In the genomic region with DNA sequence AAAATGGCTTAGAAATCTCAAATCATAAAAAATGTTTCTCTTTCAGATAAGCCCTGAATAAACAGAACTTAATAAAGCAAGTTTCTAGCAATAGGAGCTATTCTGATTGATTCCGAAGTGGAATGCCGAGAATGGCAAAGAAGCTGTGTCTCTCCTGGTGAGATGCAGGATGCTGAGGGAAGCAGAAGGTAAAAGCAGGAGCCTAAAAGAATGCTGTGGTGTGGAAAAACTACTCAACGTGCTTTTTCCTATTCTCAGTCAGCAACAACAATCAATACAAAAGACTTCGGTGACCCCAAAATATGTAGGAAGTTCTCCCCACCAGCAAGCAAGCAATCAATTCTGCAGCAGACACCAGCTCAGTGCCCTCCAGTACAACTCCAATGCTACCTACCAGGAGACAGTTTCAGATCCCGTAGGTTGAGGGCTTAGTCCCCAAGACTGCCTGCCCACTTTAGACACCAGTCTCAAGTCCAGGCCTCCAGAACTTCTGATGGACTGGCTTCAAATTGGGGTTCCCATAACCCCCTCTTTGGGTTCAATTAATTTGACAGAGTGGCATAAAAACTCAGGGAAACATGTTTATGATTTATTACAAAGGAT, we compare ENCODE assay signal across 18 cellular contexts. TPM values are rescaled to one million over a fixed set of nuclear protein-coding genes. Genes with fewer than 3 reads are reported as not detected.
DNase-seq lines count a peak whose midpoint lies in the region; ATAC-seq, FAIRE-seq and TF ChIP-seq lines count a peak whose summit lies in the region.
"Had no signal": no experiment of that assay in that cellular context is flagged by ENCODE, and none has a peak within 500 bp of the region (broad histone marks: within the 10 kb centered on the region; RNA-seq: fewer than 3 reads in every experiment).

No MANE protein-coding gene starts in this region.

- no peak overlapping the region for H2BK120ac ChIP-seq in H1 (replicated peaks; ENCODE audit: low read depth, low read length)

- peaks cover 7% of the 10 kb centered on the region; the same call in 1 of the 2 replicates for H3K79me1 ChIP-seq in H1 (ENCODE audit: low read depth, low read length)

- no peak overlapping the region for H2BK20ac ChIP-seq in H1 (ENCODE audit: low read length)

- H4K20me1 ChIP-seq in OCI-LY3 (ENCODE audit: insufficient read depth, low read length), result peaks cover 90% of the 10 kb centered on the region
- peaks cover 15 to 24% of the 10 kb centered on the region in 2 experiments for H4K20me1 ChIP-seq in H1 (replicated peaks in 1 of 2; ENCODE audit: control insufficient read depth in 1 of 2, insufficient read depth in 2 of 2, low read length in 2 of 2)

- no peaks in the 10 kb centered on the region for H3K9me3 Mint-ChIP-seq in MCF 10A (ENCODE audit: unreplicated experiment)

- TF ChIP-seq RAD21 in H1 (IDR thresholded peaks at IDR 0.05 in 1 of 2, conservative IDR thresholded peaks at IDR 0.05 in 1 of 2; ENCODE audit: low read depth in 2 of 2, low read length in 2 of 2), result no peak

- no peak overlapping the region for H4K91ac ChIP-seq in H1 (replicated peaks; ENCODE audit: insufficient read length, low read length)

- H2BK12ac ChIP-seq in H1 (ENCODE audit: low read depth, low read length), result no peak overlapping the region

- FAIRE-seq in H1 (lab: Jason Lieb, UNC), result peak; percentile 28
- FAIRE-seq: RCC 7860 had no signal

- TF ChIP-seq POLR2A in breast epithelium (IDR thresholded peaks at IDR 0.05) (no peak), H1 (IDR thresholded peaks at IDR 0.05; ENCODE audit: control extremely low read depth in 1 of 2, low read depth in 2 of 2, low read length in 2 of 2) (peak; percentile 51 to 61)

- no peak overlapping the region for H3K4ac ChIP-seq in H1 (replicated peaks; ENCODE audit: insufficient read length, low read depth, low read length)

- H3K27ac ChIP-seq in breast epithelium, result no peak overlapping the region
- peak overlapping the region; percentile 94 for H3K27ac ChIP-seq in OCI-LY3 (ENCODE audit: low read length)
- H3K27ac ChIP-seq in H1 (ENCODE audit: low read depth, low read length), result no peak overlapping the region
- H3K27ac ChIP-seq: BLaER1 treated with 17β-estradiol and CSF1 and Interleukin-3, amounts not matched to agents 10 nM and 100 nM had no signal

- CTCF ChIA-PET in MCF 10A (lab: Yijun Ruan, JAX) (interaction anchor here (0.6 to 0.7 kb wide), 2 partner anchors 79 to 863 kb away, joined by 3 read pairs; no protein-coding TSS in a partner anchor), H1 (lab: Charles Lee; ENCODE audit: partially characterized antibody) (interaction anchor here (0.8 to 1.3 kb wide), 3 partner anchors 11 to 30 kb away, joined by 3 to 4 read pairs (median 3); no protein-coding TSS in a partner anchor)

- H3K36me3 Mint-ChIP-seq in MCF 10A (ENCODE audit: insufficient read depth, unreplicated experiment), result peaks cover 53% of the 10 kb centered on the region

- H3K23me2 ChIP-seq in H1 (ENCODE audit: low read depth, low read length), result peaks cover 2% of the 10 kb centered on the region; the same call in 1 of the 2 replicates

- H2BK15ac ChIP-seq in H1 (ENCODE audit: low read length), result no peak overlapping the region

- H2AFZ ChIP-seq in OCI-LY3 (ENCODE audit: low read depth, low read length), result no peak overlapping the region
- H2AFZ ChIP-seq in H1 (ENCODE audit: low read length), result no peak overlapping the region

- H3K56ac ChIP-seq in H1 (replicated peaks; ENCODE audit: insufficient read length, low read depth, low read length), result no peak overlapping the region

- no peaks in the 10 kb centered on the region for H3K27me3 Mint-ChIP-seq in MCF 10A (ENCODE audit: insufficient read depth, unreplicated experiment)

- H3K4me2 ChIP-seq in OCI-LY3 (ENCODE audit: low read length) (peak overlapping the region; percentile 82), H1 (ENCODE audit: insufficient read depth in 1 of 2, low read depth in 2 of 2, low read length in 2 of 2) (no peak overlapping the region; a peak in 1 of 4 replicates)

- DNase-seq in MCF 10A (ENCODE audit: unreplicated experiment) (no peak), breast epithelium (ENCODE audit: low spot score in 2 of 2) (no peak), H1 (ENCODE audit: low read depth in 1 of 2, low spot score in 2 of 2) (no peak), NCI-H82 treated with DMSO at 0.1 percent for 48 hours (lab: John Stamatoyannopoulos, UW; ENCODE audit: unreplicated experiment) (no peak), LoVo (ENCODE audit: low spot score) (no peak), T-helper 2 cell (no peak)
- DNase-seq: DMS79 treated with DMSO at 0.1 percent for 48 hours, GDM1, HCEC 1CT, KG1, NCI-H1930, NCI-H2171, NCI-H446 treated with DMSO at 0.1 percent for 48 hours, SHP77 treated with DMSO at 0.1 percent for 48 hours had no signal

- no peak overlapping the region for H3K14ac ChIP-seq in H1 (ENCODE audit: insufficient read length)

- no TSS peak for BruUV-seq in MCF 10A (replicated peaks; lab: Mats Ljungman, UMichigan)

- H2AK5ac ChIP-seq in H1 (ENCODE audit: low read depth, low read length), result no peak overlapping the region

- H2BK5ac ChIP-seq in H1 (ENCODE audit: low read depth, low read length), result no peak overlapping the region

- no peak overlapping the region; the same call in 1 of the 2 replicates for H3K9ac ChIP-seq in OCI-LY3 (ENCODE audit: low read length)
- H3K9ac ChIP-seq in H1 (replicated peaks in 1 of 4; ENCODE audit: extremely low read depth in 1 of 4, low read depth in 3 of 4, low read length in 3 of 4), result no peak overlapping the region
- H3K9ac ChIP-seq: BLaER1 treated with 17β-estradiol and CSF1 and Interleukin-3, amounts not matched to agents 10 nM and 100 nM had no signal

- H3K4me1 ChIP-seq in breast epithelium (no peaks in the 10 kb centered on the region), OCI-LY3 (ENCODE audit: low read length) (peaks cover 84% of the 10 kb centered on the region), H1 (replicated peaks in 1 of 4; ENCODE audit: control insufficient read depth in 3 of 4, insufficient read depth in 4 of 4, low read length in 3 of 4) (peaks cover 4 to 17% (median 11%) of the 10 kb centered on the region in 4 experiments; a peak in 5 of 7 replicates)

- no peaks in the 10 kb centered on the region for H3K36me3 ChIP-seq in breast epithelium
- peaks cover 87% of the 10 kb centered on the region for H3K36me3 ChIP-seq in OCI-LY3 (replicated peaks; ENCODE audit: low read depth, low read length)
- peaks cover 19 to 91% (median 50%) of the 10 kb centered on the region in 4 experiments; a peak in 7 of 8 replicates for H3K36me3 ChIP-seq in H1 (ENCODE audit: control insufficient read depth in 2 of 4, insufficient read depth in 4 of 4, low read length in 3 of 4)

- peaks cover 15% of the 10 kb centered on the region for H3K4me1 Mint-ChIP-seq in MCF 10A (ENCODE audit: insufficient read depth, unreplicated experiment)

- TF ChIP-seq EP300 in H1 (IDR thresholded peaks at IDR 0.05; ENCODE audit: borderline replicate concordance in 1 of 2, low read depth in 2 of 2, low read length in 2 of 2), result no peak

- H3K4me3 ChIP-seq in breast epithelium (no peak overlapping the region), OCI-LY3 (ENCODE audit: low read length) (peak overlapping the region; percentile 93), H1 (ENCODE audit: extremely low read depth in 1 of 4, insufficient read depth in 2 of 4, low read depth in 3 of 4, low read length in 4 of 4) (no peak overlapping the region; a peak in 1 of 8 replicates)

- H3K27me3 ChIP-seq in breast epithelium, result no peaks in the 10 kb centered on the region
- H3K27me3 ChIP-seq in OCI-LY3 (ENCODE audit: low read depth, low read length), result no peaks in the 10 kb centered on the region
- no peaks in the 10 kb centered on the region for H3K27me3 ChIP-seq in H1 (replicated peaks in 1 of 4; ENCODE audit: control insufficient read depth in 3 of 4, extremely low read depth in 1 of 4, insufficient read depth in 3 of 4, low read length in 3 of 4)
- H3K27me3 ChIP-seq: BLaER1 treated with 17β-estradiol and CSF1 and Interleukin-3, amounts not matched to agents 10 nM and 100 nM had no signal

- no peak overlapping the region for H3K18ac ChIP-seq in H1 (ENCODE audit: extremely low read depth, low read length)

- H4K5ac ChIP-seq in H1 (ENCODE audit: insufficient read length, low read depth, low read length), result no peak overlapping the region

- H4K8ac ChIP-seq in H1 (ENCODE audit: extremely low read depth, insufficient read depth, low read length), result no peak overlapping the region

- H3K4me3 Mint-ChIP-seq in MCF 10A (ENCODE audit: unreplicated experiment), result no peak overlapping the region

- H3K79me2 ChIP-seq in OCI-LY3 (ENCODE audit: low read length), result peaks cover 97% of the 10 kb centered on the region
- peaks cover 11 to 99% of the 10 kb centered on the region in 2 experiments for H3K79me2 ChIP-seq in H1 (ENCODE audit: control insufficient read depth in 1 of 2, insufficient read depth in 2 of 2, low read length in 2 of 2)

- no peak for ATAC-seq in GM18861 (IDR thresholded peaks at IDR 0.05; ENCODE audit: unreplicated experiment)

- POLR2A ChIA-PET in MCF 10A (lab: Yijun Ruan, JAX), result interaction anchor here (1.1 kb wide), 1 partner anchor 11 kb away, joined by 4 read pairs; no protein-coding TSS in a partner anchor
- POLR2A ChIA-PET in H1 (lab: Charles Lee; ENCODE audit: partially characterized antibody), result interaction anchor here (0.7 to 5.8 kb wide), 8 partner anchors 9 to 175 kb away, joined by 3 to 38 read pairs (median 4); no protein-coding TSS in a partner anchor

- WGBS in H1 (ENCODE audit: extremely low coverage in 1 of 2, insufficient coverage in 1 of 2, insufficient read length in 1 of 2, insufficient replicate concordance in 2 of 2, low coverage in 1 of 2, low lambda C conversion rate in 2 of 2, missing lambda C conversion rate in 1 of 2), 2 experiments, result 85% methylated on average over 5 of the region's 5 CpGs; no CpG with 5 or more reads in 1 of the 2 experiments

- TF ChIP-seq CTCF in MCF 10A (IDR thresholded peaks at IDR 0.05; ENCODE audit: unreplicated experiment), result no peak
- no peak for TF ChIP-seq CTCF in breast epithelium (IDR thresholded peaks at IDR 0.05)
- TF ChIP-seq CTCF in OCI-LY3 (IDR thresholded peaks at IDR 0.05; ENCODE audit: low read depth, low read length), result no peak
- TF ChIP-seq CTCF in H1 (IDR thresholded peaks at IDR 0.05; ENCODE audit: control extremely low read depth in 1 of 3, insufficient read depth in 1 of 3, low read depth in 1 of 3, low read length in 3 of 3), result no peak

- H3K27ac Mint-ChIP-seq in MCF 10A (ENCODE audit: low read depth, unreplicated experiment), result peak overlapping the region; percentile 25

- no peak overlapping the region for H3K23ac ChIP-seq in H1 (ENCODE audit: insufficient read length)

- H3K9me3 ChIP-seq in breast epithelium, result no peaks in the 10 kb centered on the region
- H3K9me3 ChIP-seq in OCI-LY3 (ENCODE audit: insufficient read depth, low read length), result no peaks in the 10 kb centered on the region
- H3K9me3 ChIP-seq in H1 (ENCODE audit: insufficient read depth in 2 of 2, low read depth in 1 of 2, low read length in 1 of 2), result no peaks in the 10 kb centered on the region

- intact Hi-C loops in MCF 10A (cut with micrococcal nuclease), result no loop called here
- intact Hi-C loops in breast epithelium (cut with DNase I; ENCODE audit: low total_unique reads), result no loop called here

RNA-seq across cellular contexts. Expression of a gene that starts 6.6 kb away (rescaled TPM):
- total RNA-seq in MCF 10A (2022), result 79.1 and 103 TPM in 2 replicates
- total RNA-seq in breast epithelium, result 100 to 1,000 TPM in 1 of 3 donors, 10 to 100 TPM in 2; 56.0 to 103 (median 64.1) TPM
- 362 and 369 TPM in 2 replicates for total RNA-seq in H1 (2021; fragmentation: NEBNext Ultra II Directional; extraction: Animal tissue kit (Norgen Biotek cat#: 25700))
- 225 and 347 TPM in 2 replicates for polyA plus RNA-seq in H1 (2011; rRNA removed)
- 320 TPM for polyA plus RNA-seq in H1 (2011; cell fraction: cytosol; rRNA removed)
- polyA plus RNA-seq in H1 (2011; cell fraction: nucleus; rRNA removed), result 200 TPM
- polyA plus RNA-seq in H1 (2012, experiment 1 of 2), result 345 to 487 TPM (median 367 TPM) in 4 replicates
- 182 TPM for polyA plus RNA-seq in H1 (2012, experiment 2 of 2)
- 653 TPM for polyA plus RNA-seq in H1 (2013, experiment 1 of 2)
- polyA plus RNA-seq in H1 (2013, experiment 2 of 2), result 644 TPM
- 275 and 478 TPM in 2 replicates for polyA minus RNA-seq in H1 (2011; rRNA and poly(A)+ RNA removed)
- 318 TPM for polyA minus RNA-seq in H1 (2011; cell fraction: cytosol; rRNA and poly(A)+ RNA removed)
- polyA minus RNA-seq in H1 (2011; cell fraction: nucleus; rRNA and poly(A)+ RNA removed), result 435 TPM
